11 cellular contexts compared by ENCODE assay signal in the genomic region with DNA sequence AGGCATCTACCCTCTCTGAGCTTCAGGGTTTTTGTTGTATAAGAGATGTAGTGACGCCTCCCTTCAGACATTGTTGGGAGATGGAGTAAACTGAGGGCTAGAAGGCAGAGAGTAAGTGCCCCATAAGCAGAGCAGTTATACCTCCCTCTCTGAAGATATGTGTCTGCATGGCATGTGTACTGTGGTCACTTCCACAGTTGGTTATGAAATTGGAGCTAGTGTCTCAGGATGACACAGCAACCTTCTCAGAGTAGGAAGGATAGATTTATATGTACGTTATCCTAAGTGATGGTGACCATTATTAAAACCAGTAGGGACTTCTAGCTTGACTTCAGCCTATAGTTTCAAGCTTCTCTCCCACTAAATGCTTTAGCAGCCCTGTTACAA. TPM values are rescaled to one million over a fixed set of nuclear protein-coding genes. Genes with fewer than 3 reads are reported as not detected.
DNase-seq lines count a peak whose midpoint lies in the region; ATAC-seq and TF ChIP-seq lines count a peak whose summit lies in the region.
"Had no signal": no experiment of that assay in that cellular context is flagged by ENCODE, and none has a peak within 500 bp of the region (broad histone marks: within the 10 kb centered on the region; RNA-seq: fewer than 3 reads in every experiment).

No MANE protein-coding gene starts in this region.

- ATAC-seq in IMR-90 (ENCODE audit: low read depth) (peak; percentile 79), HG02870 (IDR thresholded peaks at IDR 0.05; ENCODE audit: unreplicated experiment) (no peak), HG03108 (IDR thresholded peaks at IDR 0.05; ENCODE audit: unreplicated experiment) (no peak), HG02678 (IDR thresholded peaks at IDR 0.05; ENCODE audit: unreplicated experiment) (no peak), HG03442 (IDR thresholded peaks at IDR 0.05; ENCODE audit: unreplicated experiment) (no peak)
- no peak for ATAC-seq in activated CD8-positive, alpha-beta T cell treated with anti-CD3 and anti-CD28 coated beads for 36 hours

- H3K9me3 Mint-ChIP-seq in activated CD8-positive, alpha-beta T cell treated with anti-CD3 and anti-CD28 coated beads for 36 hours: no peaks in the 10 kb centered on the region

- H4K91ac ChIP-seq in IMR-90 (ENCODE audit: insufficient read depth, low read depth, low read length): peak overlapping the region; percentile 12; the same call in 1 of the 2 replicates

- H3K4me1 ChIP-seq in IMR-90 (ENCODE audit: control insufficient read depth, insufficient read depth, low read length): peaks cover 11% of the 10 kb centered on the region

- CTCF ChIA-PET in IMR-90 (lab: Yijun Ruan, JAX): interaction anchor here (0.9 kb wide), 1 partner anchor 38 kb away, joined by 3 read pairs; no protein-coding TSS in a partner anchor
- CTCF ChIA-PET in activated CD8-positive, alpha-beta T cell treated with anti-CD3 and anti-CD28 coated beads for 36 hours (lab: Charles Lee): interaction anchor here (0.9 to 2.2 kb wide), 9 partner anchors 9 to 172 kb away, joined by 3 to 9 read pairs (median 4); a partner anchor contains a TSS

- no peak overlapping the region for H3K9ac ChIP-seq in IMR-90 (ENCODE audit: low read depth, low read length)

- H2AK9ac ChIP-seq in IMR-90 (replicated peaks; ENCODE audit: low read depth, low read length, poor library complexity): peak overlapping the region; percentile 4

- peak overlapping the region; percentile 56 for H2BK20ac ChIP-seq in IMR-90 (ENCODE audit: low read depth, low read length)

- peaks cover 14% of the 10 kb centered on the region for H3K36me3 Mint-ChIP-seq in activated CD8-positive, alpha-beta T cell treated with anti-CD3 and anti-CD28 coated beads for 36 hours (ENCODE audit: low read depth)

- intact Hi-C loops in IMR-90 (cut with micrococcal nuclease): loop anchor here (5.0 kb wide), 1 partner anchor 37 kb away; no protein-coding TSS in a partner anchor
- intact Hi-C loops in activated CD8-positive, alpha-beta T cell treated with anti-CD3 and anti-CD28 coated beads for 36 hours (cut with micrococcal nuclease): no loop called here

- no peak overlapping the region for H3K4me3 Mint-ChIP-seq in activated CD8-positive, alpha-beta T cell treated with anti-CD3 and anti-CD28 coated beads for 36 hours

- no peak overlapping the region for H3K56ac ChIP-seq in IMR-90 (ENCODE audit: extremely low read depth, insufficient read depth, low read length)

- H2AK5ac ChIP-seq in IMR-90 (ENCODE audit: low read depth, low read length): peak overlapping the region; percentile 63

- H3K4ac ChIP-seq in IMR-90 (ENCODE audit: low read depth, low read length): peak overlapping the region; percentile 76

- peak overlapping the region; percentile 64 for H4K5ac ChIP-seq in IMR-90 (ENCODE audit: low read depth, low read length)

- H3K4me1 Mint-ChIP-seq in activated CD8-positive, alpha-beta T cell treated with anti-CD3 and anti-CD28 coated beads for 36 hours (ENCODE audit: low read depth): peaks cover 53% of the 10 kb centered on the region

- peaks cover 19% of the 10 kb centered on the region for H3K9me1 ChIP-seq in IMR-90 (ENCODE audit: insufficient read depth, low read length)

- H3K79me1 ChIP-seq in IMR-90 (ENCODE audit: low read depth in 1 of 2, low read length in 2 of 2): peaks cover 50 to 73% of the 10 kb centered on the region in 2 experiments

- TF ChIP-seq POLR2A in IMR-90 (IDR thresholded peaks at IDR 0.05; ENCODE audit: low read depth, low read length): no peak

- H2BK120ac ChIP-seq in IMR-90 (ENCODE audit: low read depth, low read length): peak overlapping the region; percentile 67

- H3K27ac ChIP-seq in IMR-90 (ENCODE audit: insufficient read depth, low read length): peak overlapping the region; percentile 4; the same call in 1 of the 2 replicates

- peak overlapping the region; percentile 63 for H2BK5ac ChIP-seq in IMR-90 (ENCODE audit: low read depth, low read length, poor library complexity, severe bottlenecking)

- dilution Hi-C loops in IMR-90 (cut with HindIII; ENCODE audit: low sequenced_read_pairs, unreplicated experiment): no loop called here

- TF ChIP-seq RAD21 in IMR-90 (IDR thresholded peaks at IDR 0.05; ENCODE audit: low read length): no peak

- no peaks in the 10 kb centered on the region for H3K27me3 ChIP-seq in IMR-90 (ENCODE audit: control insufficient read depth, insufficient read depth, low read length)

- H3K18ac ChIP-seq in IMR-90 (ENCODE audit: low read depth, low read length): peak overlapping the region; percentile 85

- H3K23ac ChIP-seq in IMR-90 (ENCODE audit: low read depth, low read length): peak overlapping the region; percentile 53

- H4K20me1 ChIP-seq in IMR-90 (ENCODE audit: insufficient read depth, low read length): peaks cover 13% of the 10 kb centered on the region; the same call in 1 of the 2 replicates

- peak overlapping the region in 1 of 2 experiments; percentile 69; a peak in 2 of 4 replicates for H4K8ac ChIP-seq in IMR-90 (ENCODE audit: low read depth in 2 of 2, low read length in 2 of 2)

- no TSS peak for BruUV-seq in IMR-90 (replicated peaks; lab: Mats Ljungman, UMichigan)

- no peak for TF ChIP-seq CTCF in IMR-90 (conservative IDR thresholded peaks at IDR 0.05; ENCODE audit: low read depth, low read length)
- TF ChIP-seq CTCF in activated CD8-positive, alpha-beta T cell treated with anti-CD3 and anti-CD28 coated beads for 36 hours (IDR thresholded peaks at IDR 0.05): no peak

- H3K27me3 Mint-ChIP-seq in activated CD8-positive, alpha-beta T cell treated with anti-CD3 and anti-CD28 coated beads for 36 hours: no peaks in the 10 kb centered on the region

- no CpG with 5 or more reads among the region's 2 CpGs for WGBS in IMR-90 (ENCODE audit: extremely low coverage in 2 of 2, insufficient read length in 1 of 2), 2 experiments

- 0 out of 3 replicates have a peak overlapping the region, but pooled peaks have one; percentile 24 for H2BK15ac ChIP-seq in IMR-90 (ENCODE audit: low read depth, low read length)

- peak overlapping the region; percentile 19 for H2AFZ ChIP-seq in IMR-90 (replicated peaks; ENCODE audit: low read length, poor library complexity)

- peak overlapping the region; percentile 1 for H3K27ac Mint-ChIP-seq in activated CD8-positive, alpha-beta T cell treated with anti-CD3 and anti-CD28 coated beads for 36 hours

- H3K4me3 ChIP-seq in GM08714 (ENCODE audit: low read length): peak overlapping the region; percentile 41; the same call in 1 of the 2 replicates
- no peak overlapping the region for H3K4me3 ChIP-seq in IMR-90 (ENCODE audit: insufficient read depth, low read depth, low read length)

- POLR2A ChIA-PET in IMR-90 (lab: Charles Lee; ENCODE audit: unreplicated experiment): interaction anchor here (1.4 kb wide), 1 partner anchor 15 kb away, joined by 3 read pairs; no protein-coding TSS in a partner anchor
- POLR2A ChIA-PET in activated CD8-positive, alpha-beta T cell treated with anti-CD3 and anti-CD28 coated beads for 36 hours (lab: Charles Lee): interaction anchor here (1.1 to 1.5 kb wide), 3 partner anchors 13 to 25 kb away, joined by 3 read pairs; no protein-coding TSS in a partner anchor

- peaks cover 9% of the 10 kb centered on the region; the same call in 1 of the 2 replicates for H3K36me3 ChIP-seq in IMR-90 (ENCODE audit: control insufficient read depth, insufficient read depth, low read length)

- in situ Hi-C loops in IMR-90 (cut with MboI; ENCODE audit: low sequenced_read_pairs): no loop called here

- H3K9me3 ChIP-seq in IMR-90 (ENCODE audit: control insufficient read depth, insufficient read depth, low read length): no peaks in the 10 kb centered on the region

- peak overlapping the region; percentile 67; the same call in 1 of the 2 replicates for H3K4me2 ChIP-seq in IMR-90 (ENCODE audit: low read depth, low read length)

- peak overlapping the region; percentile 44; the same call in 1 of the 2 replicates for H3K14ac ChIP-seq in IMR-90 (replicated peaks; ENCODE audit: low read depth, low read length)

- DNase-seq in IMR-90 (peak; percentile 72), myocyte (ENCODE audit: low read depth) (peak; percentile 64)
- DNase-seq in activated CD8-positive, alpha-beta T cell treated with anti-CD3 and anti-CD28 coated beads for 36 hours: no peak
- DNase-seq: activated CD4-positive, CD25-positive, alpha-beta regulatory T cell; NCI-H187 treated with DMSO at 0.1 percent for 48 hours; stimulated activated CD4-positive, alpha-beta T cell treated with anti-CD3 and anti-CD28 coated beads, Interleukin-2, amount 100 ng/mL, for 24 hours had no signal

TF ChIP-seq in IMR-90, 13 proteins besides CTCF, POLR2A, EP300 and RAD21 (continues in another document):
- TF ChIP-seq NFE2L2 (IDR thresholded peaks at IDR 0.05; ENCODE audit: low read depth, low read length) (peak; percentile 93), FOS (IDR thresholded peaks at IDR 0.05; ENCODE audit: low read depth, low read length) (no peak), MXI1 (IDR thresholded peaks at IDR 0.05; ENCODE audit: borderline replicate concordance, low read depth, low read length) (no peak), MAZ (IDR thresholded peaks at IDR 0.05; ENCODE audit: borderline replicate concordance, low read depth, low read length) (no peak), CHD1 (IDR thresholded peaks at IDR 0.05; ENCODE audit: low read depth, low read length) (no peak), RFX5 (IDR thresholded peaks at IDR 0.05; ENCODE audit: low read depth, low read length) (no peak), MAFK (IDR thresholded peaks at IDR 0.05; ENCODE audit: low read depth, low read length) (peak; percentile 30; the same call in 1 of the 2 replicates)

RNA-seq across cellular contexts. Expression of a gene that starts 17.9 kb away (rescaled TPM):
- total RNA-seq in IMR-90 (2012; rRNA removed): 14.3 and 15.6 TPM in 2 replicates
- polyA plus RNA-seq in IMR-90 (2012; rRNA removed): 16.4 and 17.7 TPM in 2 replicates
- 7.9 and 8.2 TPM in 2 replicates for polyA plus RNA-seq in IMR-90 (2012; cell fraction: cytosol; rRNA removed)
- 5.9 and 25.5 TPM in 2 replicates for polyA plus RNA-seq in IMR-90 (2012; cell fraction: nucleus; rRNA removed; ENCODE audit: low replicate concordance)
- total RNA-seq in activated CD8-positive, alpha-beta T cell treated with anti-CD3 and anti-CD28 coated beads for 36 hours: 10 to 100 TPM; 22.2 to 23.6 TPM
- 21.9 and 23.2 TPM in 2 replicates for total RNA-seq in myocyte
- polyA plus RNA-seq in myocyte (2012): 17.9 TPM

RNA-seq across cellular contexts. Expression of a gene that starts 44.3 kb away (rescaled TPM):
- total RNA-seq in IMR-90 (2012; rRNA removed): 11.4 and 13.3 TPM in 2 replicates
- 5.7 and 6.4 TPM in 2 replicates for polyA plus RNA-seq in IMR-90 (2012; rRNA removed)
- 1.5 and 1.9 TPM in 2 replicates for polyA plus RNA-seq in IMR-90 (2012; cell fraction: cytosol; rRNA removed)
- polyA plus RNA-seq in IMR-90 (2012; cell fraction: nucleus; rRNA removed; ENCODE audit: low replicate concordance): 0.73 and 4.8 TPM in 2 replicates
- total RNA-seq in activated CD8-positive, alpha-beta T cell treated with anti-CD3 and anti-CD28 coated beads for 36 hours: 1 to 10 TPM; 8.4 to 9.6 TPM
- 14.5 and 18.5 TPM in 2 replicates for total RNA-seq in myocyte
- 6.3 TPM for polyA plus RNA-seq in myocyte (2012)

RNA-seq across cellular contexts. Expression of a gene that starts 44.6 kb away (rescaled TPM):
- total RNA-seq in IMR-90 (2012; rRNA removed) (6.6 and 11.9 TPM in 2 replicates), myocyte (13.3 and 16.0 TPM in 2 replicates)
- 6.5 and 7.8 TPM in 2 replicates for polyA plus RNA-seq in IMR-90 (2012; rRNA removed)
- polyA plus RNA-seq in IMR-90 (2012; cell fraction: cytosol; rRNA removed): 3.2 TPM in 2 replicates
- polyA plus RNA-seq in IMR-90 (2012; cell fraction: nucleus; rRNA removed; ENCODE audit: low replicate concordance): 1.6 and 7.7 TPM in 2 replicates
- total RNA-seq in activated CD8-positive, alpha-beta T cell treated with anti-CD3 and anti-CD28 coated beads for 36 hours: 10 to 100 TPM; 16.1 to 18.0 TPM
- polyA plus RNA-seq in myocyte (2012): 9.2 TPM
